8 cellular contexts compared by ENCODE assay signal in the genomic region with DNA sequence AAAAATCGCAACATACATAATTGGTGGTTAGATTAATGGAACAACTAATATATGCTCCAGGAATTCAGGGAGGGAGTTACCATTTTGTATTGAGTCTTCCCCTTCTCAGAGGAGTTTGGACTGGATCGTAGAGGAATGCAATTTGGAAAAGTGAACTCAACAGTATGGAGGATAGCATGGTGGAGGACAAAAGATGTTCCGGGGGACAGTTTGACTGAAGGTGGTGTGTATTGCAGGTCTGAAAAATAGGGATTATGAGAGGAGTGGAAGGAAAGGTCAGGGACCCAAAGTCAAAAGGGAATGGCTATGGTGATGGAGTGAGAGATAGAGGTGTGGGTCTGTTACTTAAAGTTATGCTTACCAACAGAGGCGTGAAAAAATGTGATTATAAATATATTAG. TPM values are rescaled to one million over a fixed set of nuclear protein-coding genes. Genes with fewer than 3 reads are reported as not detected.
DNase-seq lines count a peak whose midpoint lies in the region; ATAC-seq and TF ChIP-seq lines count a peak whose summit lies in the region.

No MANE protein-coding gene starts in this region.

- no peak for TF ChIP-seq CTCF in MM.1S (IDR thresholded peaks at IDR 0.05; ENCODE audit: low read length)
- no peak for TF ChIP-seq CTCF in neural cell (IDR thresholded peaks at IDR 0.05; ENCODE audit: poor library complexity, severe bottlenecking)

- H4K20me1 ChIP-seq in BLaER1 treated with 17β-estradiol and CSF1 and Interleukin-3, amounts not matched to agents 10 nM and 100 nM = peaks cover 9 to 78% (median 42%) of the 10 kb centered on the region in 11 experiments; a peak in 19 of 22 replicates
- H4K20me1 ChIP-seq in MM.1S (ENCODE audit: insufficient read depth, low read length) (no peaks in the 10 kb centered on the region), neural cell (ENCODE audit: insufficient read depth) (no peaks in the 10 kb centered on the region)

- no peak for TF ChIP-seq EP300 in neural cell (conservative IDR thresholded peaks at IDR 0.05; ENCODE audit: poor library complexity, severe bottlenecking)

- peak overlapping the region; percentile 78 to 95 (median 87); a peak in 18 of 22 replicates for H3K27ac ChIP-seq in BLaER1 treated with 17β-estradiol and CSF1 and Interleukin-3, amounts not matched to agents 10 nM and 100 nM
- H3K27ac ChIP-seq in MM.1S (ENCODE audit: low read length) (no peak overlapping the region), neural cell (ENCODE audit: low read length) (no peak overlapping the region)
- no peak overlapping the region for H3K27ac ChIP-seq in effector memory CD4-positive, alpha-beta T cell (ENCODE audit: insufficient read depth, low read length, poor library complexity, severe bottlenecking)

- H3K4me1 ChIP-seq in BLaER1 treated with 17β-estradiol and CSF1 and Interleukin-3, amounts not matched to agents 10 nM and 100 nM = peaks cover 24 to 30% (median 28%) of the 10 kb centered on the region in 10 experiments; a peak in 19 of 20 replicates
- peaks cover 11% of the 10 kb centered on the region for H3K4me1 ChIP-seq in MM.1S (ENCODE audit: low read length)
- peaks cover 11% of the 10 kb centered on the region for H3K4me1 ChIP-seq in effector memory CD4-positive, alpha-beta T cell (ENCODE audit: control insufficient read depth, insufficient read depth, low read length, poor library complexity, severe bottlenecking)

- no peak overlapping the region for H2AFZ ChIP-seq in MM.1S (ENCODE audit: low read length)
- H2AFZ ChIP-seq in neural cell (ENCODE audit: low read depth, low read length) = no peak overlapping the region

- peaks cover 23% of the 10 kb centered on the region for H3F3A ChIP-seq in MM.1S (ENCODE audit: insufficient read depth, low read length)
- H3F3A ChIP-seq in neural cell (ENCODE audit: insufficient read depth, low read length, poor library complexity, severe bottlenecking) = peaks cover 5% of the 10 kb centered on the region

- H3K9me3 ChIP-seq in BLaER1 treated with 17β-estradiol and CSF1 and Interleukin-3, amounts not matched to agents 10 nM and 100 nM (replicated peaks in 1 of 11) = no peaks in the 10 kb centered on the region
- no peaks in the 10 kb centered on the region for H3K9me3 ChIP-seq in MM.1S (replicated peaks; ENCODE audit: insufficient read depth, low read length)
- H3K9me3 ChIP-seq in effector memory CD4-positive, alpha-beta T cell (ENCODE audit: control insufficient read depth, low read length) = no peaks in the 10 kb centered on the region
- H3K9me3 ChIP-seq in neural cell (ENCODE audit: low read length) = no peaks in the 10 kb centered on the region

- no peaks in the 10 kb centered on the region for H3K27me3 ChIP-seq in BLaER1 treated with 17β-estradiol and CSF1 and Interleukin-3, amounts not matched to agents 10 nM and 100 nM
- no peaks in the 10 kb centered on the region for H3K27me3 ChIP-seq in MM.1S (replicated peaks; ENCODE audit: insufficient read depth, low read length)
- H3K27me3 ChIP-seq in effector memory CD4-positive, alpha-beta T cell (replicated peaks; ENCODE audit: control insufficient read depth, insufficient read depth, low read length, poor library complexity, severe bottlenecking) = no peaks in the 10 kb centered on the region
- H3K27me3 ChIP-seq in neural cell (ENCODE audit: insufficient read depth, low read depth, low read length) = no peaks in the 10 kb centered on the region

- H3K9me2 ChIP-seq in MM.1S (replicated peaks; ENCODE audit: insufficient read depth, low read length) (no peaks in the 10 kb centered on the region), neural cell (ENCODE audit: insufficient read depth, low read length) (no peaks in the 10 kb centered on the region)

- H3K36me3 ChIP-seq in BLaER1 treated with 17β-estradiol and CSF1 and Interleukin-3, amounts not matched to agents 10 nM and 100 nM = peaks cover 30 to 64% (median 50%) of the 10 kb centered on the region in 11 experiments
- peaks cover 7% of the 10 kb centered on the region; the same call in 1 of the 2 replicates for H3K36me3 ChIP-seq in MM.1S (replicated peaks; ENCODE audit: insufficient read depth, low read length)
- H3K36me3 ChIP-seq in effector memory CD4-positive, alpha-beta T cell (ENCODE audit: control insufficient read depth, insufficient read depth, low read length) = peaks cover 13% of the 10 kb centered on the region
- H3K36me3 ChIP-seq in neural cell (ENCODE audit: insufficient read depth, low read length) = peaks cover 5% of the 10 kb centered on the region

- H3K9ac ChIP-seq in BLaER1 treated with 17β-estradiol and CSF1 and Interleukin-3, amounts not matched to agents 10 nM and 100 nM = peak overlapping the region; percentile 81 to 95 (median 91)
- H3K9ac ChIP-seq in MM.1S (ENCODE audit: low read length) (peak overlapping the region; percentile 86; the same call in 1 of the 2 replicates), neural cell (ENCODE audit: low read length) (no peak overlapping the region)

- peak overlapping the region; percentile 71 to 96 (median 86) for H3K4me2 ChIP-seq in BLaER1 treated with 17β-estradiol and CSF1 and Interleukin-3, amounts not matched to agents 10 nM and 100 nM
- H3K4me2 ChIP-seq in MM.1S (ENCODE audit: low read depth, low read length) (peak overlapping the region; percentile 72), neural cell (ENCODE audit: low read length) (peak overlapping the region; percentile 70)

- ATAC-seq in esophagus mucosa (no peak), GM21717 (IDR thresholded peaks at IDR 0.05; ENCODE audit: unreplicated experiment) (no peak)

- peak overlapping the region; percentile 80 to 97 (median 92) for H3K4me3 ChIP-seq in BLaER1 treated with 17β-estradiol and CSF1 and Interleukin-3, amounts not matched to agents 10 nM and 100 nM
- H3K4me3 ChIP-seq in MM.1S (ENCODE audit: low read length) (peak overlapping the region; percentile 85), neural cell (ENCODE audit: low read length) (peak overlapping the region; percentile 90)
- H3K4me3 ChIP-seq in effector memory CD4-positive, alpha-beta T cell (ENCODE audit: insufficient read depth, low read depth, low read length, poor library complexity, severe bottlenecking) = peak overlapping the region; percentile 98

- H3K79me2 ChIP-seq in MM.1S (ENCODE audit: low read length) = peaks cover 58% of the 10 kb centered on the region
- H3K79me2 ChIP-seq in neural cell (replicated peaks; ENCODE audit: insufficient read depth, low read length) = peaks cover 29% of the 10 kb centered on the region

- TF ChIP-seq RAD21 in neural cell (conservative IDR thresholded peaks at IDR 0.05) = no peak

- DNase-seq in MM.1S (no peak), Kasumi-1 (lab: John Stamatoyannopoulos, UW) (no peak)
- DNase-seq in effector memory CD4-positive, alpha-beta T cell = no peak
- DNase-seq in activated effector memory CD4-positive, alpha-beta T cell treated with anti-CD3 and anti-CD28 coated beads, Interleukin-2, amount 50 U/mL, for 16 hours = no peak

TF ChIP-seq in neural cell, 6 proteins besides CTCF, POLR2A, EP300 and RAD21:
- TF ChIP-seq SMC3 (conservative IDR thresholded peaks at IDR 0.05; ENCODE audit: poor library complexity) (no peak), MXI1 (conservative IDR thresholded peaks at IDR 0.05; ENCODE audit: poor library complexity, severe bottlenecking) (no peak), EZH2 (IDR thresholded peaks at IDR 0.05; ENCODE audit: borderline replicate concordance, insufficient read depth, low read length, poor library complexity, severe bottlenecking) (no peak), POLR2AphosphoS5 (IDR thresholded peaks at IDR 0.05) (no peak), TAF1 (IDR thresholded peaks at IDR 0.05; ENCODE audit: low read depth) (no peak)
- TF ChIP-seq, protein P1, sequence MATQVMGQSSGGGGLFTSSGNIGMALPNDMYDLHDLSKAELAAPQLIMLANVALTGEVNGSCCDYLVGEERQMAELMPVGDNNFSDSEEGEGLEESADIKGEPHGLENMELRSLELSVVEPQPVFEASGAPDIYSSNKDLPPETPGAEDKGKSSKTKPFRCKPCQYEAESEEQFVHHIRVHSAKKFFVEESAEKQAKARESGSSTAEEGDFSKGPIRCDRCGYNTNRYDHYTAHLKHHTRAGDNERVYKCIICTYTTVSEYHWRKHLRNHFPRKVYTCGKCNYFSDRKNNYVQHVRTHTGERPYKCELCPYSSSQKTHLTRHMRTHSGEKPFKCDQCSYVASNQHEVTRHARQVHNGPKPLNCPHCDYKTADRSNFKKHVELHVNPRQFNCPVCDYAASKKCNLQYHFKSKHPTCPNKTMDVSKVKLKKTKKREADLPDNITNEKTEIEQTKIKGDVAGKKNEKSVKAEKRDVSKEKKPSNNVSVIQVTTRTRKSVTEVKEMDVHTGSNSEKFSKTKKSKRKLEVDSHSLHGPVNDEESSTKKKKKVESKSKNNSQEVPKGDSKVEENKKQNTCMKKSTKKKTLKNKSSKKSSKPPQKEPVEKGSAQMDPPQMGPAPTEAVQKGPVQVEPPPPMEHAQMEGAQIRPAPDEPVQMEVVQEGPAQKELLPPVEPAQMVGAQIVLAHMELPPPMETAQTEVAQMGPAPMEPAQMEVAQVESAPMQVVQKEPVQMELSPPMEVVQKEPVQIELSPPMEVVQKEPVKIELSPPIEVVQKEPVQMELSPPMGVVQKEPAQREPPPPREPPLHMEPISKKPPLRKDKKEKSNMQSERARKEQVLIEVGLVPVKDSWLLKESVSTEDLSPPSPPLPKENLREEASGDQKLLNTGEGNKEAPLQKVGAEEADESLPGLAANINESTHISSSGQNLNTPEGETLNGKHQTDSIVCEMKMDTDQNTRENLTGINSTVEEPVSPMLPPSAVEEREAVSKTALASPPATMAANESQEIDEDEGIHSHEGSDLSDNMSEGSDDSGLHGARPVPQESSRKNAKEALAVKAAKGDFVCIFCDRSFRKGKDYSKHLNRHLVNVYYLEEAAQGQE (IDR thresholded peaks at IDR 0.05; ENCODE audit: borderline replicate concordance) = no peak
TF ChIP-seq in neural cell: peak in this region for 0.

RNA-seq across cellular contexts. Expression of gene DNAJC21, which starts 1.5 kb away (rescaled TPM):
- 14.9 and 17.0 TPM in 2 replicates for polyA plus RNA-seq in neural cell
- polyA minus RNA-seq in neural cell = 27.3 and 37.0 TPM in 2 replicates
- 31.9 TPM for total RNA-seq in esophagus mucosa

RNA-seq across cellular contexts. Expression of gene BRIX1, which starts 15.4 kb away (rescaled TPM):
- 24.9 and 29.2 TPM in 2 replicates for polyA plus RNA-seq in neural cell
- 36.5 and 37.5 TPM in 2 replicates for polyA minus RNA-seq in neural cell
- total RNA-seq in esophagus mucosa = 22.0 TPM

RNA-seq across cellular contexts. Expression of gene RAD1, which starts 15.6 kb away (rescaled TPM):
- 27.0 and 37.2 TPM in 2 replicates for polyA plus RNA-seq in neural cell
- 42.3 and 43.3 TPM in 2 replicates for polyA minus RNA-seq in neural cell
- total RNA-seq in esophagus mucosa = 11.2 TPM

Comparison
In these comparisons a context has a peak if more than half of its experiments do, and no peak if none do; other contexts are left out.
1. H3K27ac ChIP-seq: peak in BLaER1 treated with 17β-estradiol and CSF1 and Interleukin-3, amounts not matched to agents 10 nM and 100 nM (11 of 11); none in MM.1S (single experiment), effector memory CD4-positive, alpha-beta T cell (single experiment) and neural cell (single experiment).
2. Peak in every context shown above with its lines, with median percentiles within 50 percentile points of each other: H3K4me2 ChIP-seq and H3K4me3 ChIP-seq.